1 cellular context compared by ENCODE assay signal in genomic region chr7:84117304-84117703, GRCh38.
TF ChIP-seq lines count a peak whose summit lies in the region.

No MANE protein-coding gene starts in this region.

TF ChIP-seq in GM23338, 12 proteins besides CTCF, POLR2A, EP300 and RAD21 (continued from another document):
- TF ChIP-seq, protein P1, sequence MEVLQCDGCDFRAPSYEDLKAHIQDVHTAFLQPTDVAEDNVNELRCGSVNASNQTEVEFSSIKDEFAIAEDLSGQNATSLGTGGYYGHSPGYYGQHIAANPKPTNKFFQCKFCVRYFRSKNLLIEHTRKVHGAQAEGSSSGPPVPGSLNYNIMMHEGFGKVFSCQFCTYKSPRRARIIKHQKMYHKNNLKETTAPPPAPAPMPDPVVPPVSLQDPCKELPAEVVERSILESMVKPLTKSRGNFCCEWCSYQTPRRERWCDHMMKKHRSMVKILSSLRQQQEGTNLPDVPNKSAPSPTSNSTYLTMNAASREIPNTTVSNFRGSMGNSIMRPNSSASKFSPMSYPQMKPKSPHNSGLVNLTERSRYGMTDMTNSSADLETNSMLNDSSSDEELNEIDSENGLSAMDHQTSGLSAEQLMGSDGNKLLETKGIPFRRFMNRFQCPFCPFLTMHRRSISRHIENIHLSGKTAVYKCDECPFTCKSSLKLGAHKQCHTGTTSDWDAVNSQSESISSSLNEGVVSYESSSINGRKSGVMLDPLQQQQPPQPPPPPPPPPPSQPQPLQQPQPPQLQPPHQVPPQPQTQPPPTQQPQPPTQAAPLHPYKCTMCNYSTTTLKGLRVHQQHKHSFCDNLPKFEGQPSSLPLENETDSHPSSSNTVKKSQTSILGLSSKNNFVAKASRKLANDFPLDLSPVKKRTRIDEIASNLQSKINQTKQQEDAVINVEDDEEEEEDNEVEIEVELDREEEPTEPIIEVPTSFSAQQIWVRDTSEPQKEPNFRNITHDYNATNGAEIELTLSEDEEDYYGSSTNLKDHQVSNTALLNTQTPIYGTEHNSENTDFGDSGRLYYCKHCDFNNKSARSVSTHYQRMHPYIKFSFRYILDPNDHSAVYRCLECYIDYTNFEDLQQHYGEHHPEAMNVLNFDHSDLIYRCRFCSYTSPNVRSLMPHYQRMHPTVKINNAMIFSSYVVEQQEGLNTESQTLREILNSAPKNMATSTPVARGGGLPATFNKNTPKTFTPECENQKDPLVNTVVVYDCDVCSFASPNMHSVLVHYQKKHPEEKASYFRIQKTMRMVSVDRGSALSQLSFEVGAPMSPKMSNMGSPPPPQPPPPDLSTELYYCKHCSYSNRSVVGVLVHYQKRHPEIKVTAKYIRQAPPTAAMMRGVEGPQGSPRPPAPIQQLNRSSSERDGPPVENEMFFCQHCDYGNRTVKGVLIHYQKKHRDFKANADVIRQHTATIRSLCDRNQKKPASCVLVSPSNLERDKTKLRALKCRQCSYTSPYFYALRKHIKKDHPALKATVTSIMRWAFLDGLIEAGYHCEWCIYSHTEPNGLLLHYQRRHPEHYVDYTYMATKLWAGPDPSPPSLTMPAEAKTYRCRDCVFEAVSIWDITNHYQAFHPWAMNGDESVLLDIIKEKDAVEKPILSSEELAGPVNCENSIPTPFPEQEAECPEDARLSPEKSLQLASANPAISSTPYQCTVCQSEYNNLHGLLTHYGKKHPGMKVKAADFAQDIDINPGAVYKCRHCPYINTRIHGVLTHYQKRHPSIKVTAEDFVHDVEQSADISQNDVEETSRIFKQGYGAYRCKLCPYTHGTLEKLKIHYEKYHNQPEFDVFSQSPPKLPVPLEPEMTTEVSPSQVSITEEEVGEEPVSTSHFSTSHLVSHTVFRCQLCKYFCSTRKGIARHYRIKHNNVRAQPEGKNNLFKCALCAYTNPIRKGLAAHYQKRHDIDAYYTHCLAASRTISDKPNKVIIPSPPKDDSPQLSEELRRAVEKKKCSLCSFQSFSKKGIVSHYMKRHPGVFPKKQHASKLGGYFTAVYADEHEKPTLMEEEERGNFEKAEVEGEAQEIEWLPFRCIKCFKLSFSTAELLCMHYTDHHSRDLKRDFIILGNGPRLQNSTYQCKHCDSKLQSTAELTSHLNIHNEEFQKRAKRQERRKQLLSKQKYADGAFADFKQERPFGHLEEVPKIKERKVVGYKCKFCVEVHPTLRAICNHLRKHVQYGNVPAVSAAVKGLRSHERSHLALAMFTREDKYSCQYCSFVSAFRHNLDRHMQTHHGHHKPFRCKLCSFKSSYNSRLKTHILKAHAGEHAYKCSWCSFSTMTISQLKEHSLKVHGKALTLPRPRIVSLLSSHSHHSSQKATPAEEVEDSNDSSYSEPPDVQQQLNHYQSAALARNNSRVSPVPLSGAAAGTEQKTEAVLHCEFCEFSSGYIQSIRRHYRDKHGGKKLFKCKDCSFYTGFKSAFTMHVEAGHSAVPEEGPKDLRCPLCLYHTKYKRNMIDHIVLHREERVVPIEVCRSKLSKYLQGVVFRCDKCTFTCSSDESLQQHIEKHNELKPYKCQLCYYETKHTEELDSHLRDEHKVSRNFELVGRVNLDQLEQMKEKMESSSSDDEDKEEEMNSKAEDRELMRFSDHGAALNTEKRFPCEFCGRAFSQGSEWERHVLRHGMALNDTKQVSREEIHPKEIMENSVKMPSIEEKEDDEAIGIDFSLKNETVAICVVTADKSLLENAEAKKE (CRISPR knock-in tag; IDR thresholded peaks at IDR 0.05) = no peak
- no peak for TF ChIP-seq ZNF331 (CRISPR knock-in tag; IDR thresholded peaks at IDR 0.05; ENCODE audit: low read depth)
